29 cellular contexts compared by ENCODE assay signal in genomic region chr19:40313229-40313983, GRCh38.
"Had no signal": no experiment of that assay in that cellular context is flagged by ENCODE, and none has a peak within 500 bp of the region (broad histone marks: within the 10 kb centered on the region; RNA-seq: fewer than 3 reads in every experiment).

No MANE protein-coding gene starts in this region.

- DNase-seq: naive B cell; naive thymus-derived CD8-positive, alpha-beta T cell; nephron progenitor cell; nucleus accumbens; pancreas; psoas muscle; right cardiac atrium; spleen; stimulated activated CD4-positive, alpha-beta T cell treated with anti-CD3 and anti-CD28 coated beads, Interleukin-12 subunit alpha, Interleukin-12 subunit beta, amount 100 ng/mL, for 4 hours; stimulated activated CD4-positive, alpha-beta T cell treated with anti-CD3 and anti-CD28 coated beads, Interleukin-1b, Interleukin-23, amount 100 ng/mL, for 48 hours; stimulated activated CD4-positive, alpha-beta T cell treated with anti-CD3 and anti-CD28 coated beads, Interleukin-4, amount 100 ng/mL, for 1 hour; stimulated activated CD4-positive, alpha-beta T cell treated with anti-CD3 and anti-CD28 coated beads, Interleukin-4, amount 100 ng/mL, for 4 hours; stimulated activated CD8-positive, alpha-beta memory T cell treated with anti-CD3 and anti-CD28 coated beads, Interleukin-4, amount 100 ng/mL, for 48 hours; stimulated activated naive CD4-positive, alpha-beta T cell; stimulated activated naive CD8-positive, alpha-beta T cell treated with anti-CD3 and anti-CD28 coated beads, Interleukin-15, amount 100 ng/mL, for 72 hours; stimulated activated naive CD8-positive, alpha-beta T cell treated with anti-CD3 and anti-CD28 coated beads, Interleukin-15, Interleukin-2, amounts not matched to agents 100 U/mL and 50 U/mL, for 24 hours; thyroid gland; transverse colon; upper lobe of right lung; uterus had no signal

- H3K27me3 ChIP-seq: neutrophil, pancreas, spleen, thyroid gland, transverse colon, upper lobe of right lung, uterus had no signal

- FAIRE-seq: pancreas had no signal

- H3K27ac ChIP-seq: pancreas, psoas muscle, skin epidermis, spleen, thoracic aorta, thyroid gland, transverse colon, upper lobe of right lung, uterus had no signal

- H3K4me2 ChIP-seq: smooth muscle cell had no signal

- H3K4me3 ChIP-seq: pancreas, psoas muscle, skin epidermis, smooth muscle cell, spleen, thoracic aorta, thyroid gland, transverse colon, upper lobe of right lung, uterus had no signal

- H3K27ac Mint-ChIP-seq: nephron progenitor cell; stimulated activated memory B cell treated with anti-CD40 and anti-IgM and Interleukin-4, amounts not matched to agents 10 μg/mL and 1 μg/mL and 100 μg/mL, for 72 hours; type B pancreatic cell had no signal

- H3K36me3 ChIP-seq: pancreas, thoracic aorta, thyroid gland, upper lobe of right lung, uterus had no signal

- H3K4me1 ChIP-seq: pancreas, psoas muscle, spleen, thyroid gland, transverse colon, upper lobe of right lung, uterus had no signal

- ATAC-seq: naive thymus-derived CD8-positive, alpha-beta T cell; natural killer cell treated with Interleukin-12 subunit alpha and Interleukin-12 subunit beta and Interleukin-15 and Interleukin-18, amount 100 ng/mL, for 72 hours; pancreas; psoas muscle; right cardiac atrium; sciatic nerve; stimulated activated memory B cell treated with anti-CD40 and anti-IgM and Interleukin-4, amounts not matched to agents 10 μg/mL and 1 μg/mL and 100 μg/mL, for 72 hours; stimulated activated naive CD8-positive, alpha-beta T cell treated with anti-CD3 and anti-CD28 coated beads, Interleukin-15, Interleukin-2, amounts not matched to agents 100 U/mL and 50 U/mL, for 24 hours; upper lobe of right lung had no signal

- H3K9me3 Mint-ChIP-seq: naive B cell; naive thymus-derived CD8-positive, alpha-beta T cell; natural killer cell treated with Interleukin-12 subunit alpha and Interleukin-12 subunit beta and Interleukin-15 and Interleukin-18, amount 100 ng/mL, for 72 hours; nephron progenitor cell; neural crest cell; stimulated activated memory B cell treated with anti-CD40 and anti-IgM and Interleukin-4, amounts not matched to agents 10 μg/mL and 1 μg/mL and 100 μg/mL, for 72 hours; stimulated activated naive CD8-positive, alpha-beta T cell treated with anti-CD3 and anti-CD28 coated beads, Interleukin-15, amount 100 ng/mL, for 72 hours; type B pancreatic cell had no signal

- H3K9me3 ChIP-seq: neutrophil, pancreas, psoas muscle, spleen, thoracic aorta, thyroid gland, transverse colon, upper lobe of right lung, uterus had no signal

- H3K36me3 Mint-ChIP-seq: naive B cell; natural killer cell treated with Interleukin-12 subunit alpha and Interleukin-12 subunit beta and Interleukin-15 and Interleukin-18, amount 100 ng/mL, for 72 hours had no signal
